In genomic region chr2:78082555-78082954, GRCh38 we compare ENCODE assay signal across 4 cellular contexts.
"Had no signal": no experiment of that assay in that cellular context is flagged by ENCODE, and none has a peak within 500 bp of the region (broad histone marks: within the 10 kb centered on the region; RNA-seq: fewer than 3 reads in every experiment).

No MANE protein-coding gene starts in this region.

- H3K4me3 ChIP-seq: GM23338 had no signal

- H3K4me2 ChIP-seq: GM23338 had no signal

- H3K36me3 Mint-ChIP-seq: IgD-negative memory B cell had no signal

- DNase-seq: H9, HCEC 1CT had no signal

- H3K27ac Mint-ChIP-seq: GM23338, H9, IgD-negative memory B cell had no signal

- H3K4me1 Mint-ChIP-seq: IgD-negative memory B cell had no signal

- H3K9me3 Mint-ChIP-seq: GM23338 had no signal

- H3K4me3 Mint-ChIP-seq: GM23338, H9, IgD-negative memory B cell had no signal

- H2AFZ ChIP-seq: GM23338 had no signal

- H3K27me3 Mint-ChIP-seq: IgD-negative memory B cell had no signal
